8 cellular contexts compared by ENCODE assay signal in genomic region chr17:29111816-29112499, GRCh38.
DNase-seq lines count a peak whose midpoint lies in the region; ATAC-seq and TF ChIP-seq lines count a peak whose summit lies in the region.

No MANE protein-coding gene starts in this region.

- no peaks in the 10 kb centered on the region for H3K36me3 ChIP-seq in KMS-11 (ENCODE audit: insufficient read depth)
- H3K36me3 ChIP-seq in SJCRH30, result peaks cover 36% of the 10 kb centered on the region
- H3K36me3 ChIP-seq in uterus, result no peaks in the 10 kb centered on the region

- DNase-seq in Caki2 (ENCODE audit: low read depth) (peak; percentile 52), SJCRH30 (peak; percentile 91 to 97), germinal center (ENCODE audit: low spot score) (peak; percentile 63), progenitor cell of endocrine pancreas (ENCODE audit: low spot score, unreplicated experiment) (peak; percentile 78), uterus (peak; percentile 48 to 66)
- peak; percentile 48 to 67 (median 55) for DNase-seq in activated naive CD4-positive, alpha-beta T cell (lab: John Stamatoyannopoulos, UW)

- no peaks in the 10 kb centered on the region for H3K27me3 Mint-ChIP-seq in progenitor cell of endocrine pancreas

- H3K4me3 Mint-ChIP-seq in progenitor cell of endocrine pancreas (ENCODE audit: low read depth), result no peak overlapping the region

- no peak overlapping the region for H3K4me2 ChIP-seq in KMS-11

- no peaks in the 10 kb centered on the region for H4K20me1 ChIP-seq in KMS-11 (ENCODE audit: insufficient read depth)

- no peak for ATAC-seq in GM21447 (IDR thresholded peaks at IDR 0.05; ENCODE audit: unreplicated experiment)

- H3K27ac ChIP-seq in KMS-11 (no peak overlapping the region), SJCRH30 (peak overlapping the region; percentile 84), uterus (no peak overlapping the region)

- H3K4me1 ChIP-seq in KMS-11 (ENCODE audit: low read depth, poor library complexity, severe bottlenecking) (peaks cover 15% of the 10 kb centered on the region), SJCRH30 (peaks cover 58% of the 10 kb centered on the region), uterus (no peaks in the 10 kb centered on the region)

- no peak for TF ChIP-seq POLR2A in uterus (IDR thresholded peaks at IDR 0.05)

- no peak overlapping the region for H3K27ac Mint-ChIP-seq in progenitor cell of endocrine pancreas

- no peaks in the 10 kb centered on the region for H3K79me2 ChIP-seq in KMS-11 (ENCODE audit: insufficient read depth, low read depth)

- TF ChIP-seq CTCF in KMS-11 (conservative IDR thresholded peaks at IDR 0.05; ENCODE audit: low read depth, low read length) (peak; percentile 82), progenitor cell of endocrine pancreas (IDR thresholded peaks at IDR 0.05; ENCODE audit: unreplicated experiment) (peak; percentile 85), uterus (IDR thresholded peaks at IDR 0.05) (peak; percentile 66 to 82 (median 75))

- peaks cover 35% of the 10 kb centered on the region for H3K4me1 Mint-ChIP-seq in progenitor cell of endocrine pancreas (ENCODE audit: low read depth)

- in situ Hi-C loops in Caki2 (cut with HindIII; ENCODE audit: low pct_unique_long_range_greater_than_20kb, low sequenced_read_pairs), result no loop called here

- no peaks in the 10 kb centered on the region for H3K9me3 ChIP-seq in SJCRH30 (replicated peaks)
- no peaks in the 10 kb centered on the region for H3K9me3 ChIP-seq in uterus

- peaks cover 4% of the 10 kb centered on the region for H3K36me3 Mint-ChIP-seq in progenitor cell of endocrine pancreas (ENCODE audit: insufficient read depth)

- H3K4me3 ChIP-seq in KMS-11 (IDR thresholded peaks at IDR 0.05; ENCODE audit: insufficient read depth, low read depth, low read length), result no peak overlapping the region
- no peak overlapping the region for H3K4me3 ChIP-seq in SJCRH30
- H3K4me3 ChIP-seq in uterus, result no peak overlapping the region

- H3K9me3 Mint-ChIP-seq in progenitor cell of endocrine pancreas (ENCODE audit: low read depth), result no peaks in the 10 kb centered on the region

- intact Hi-C loops in uterus (cut with DNase I; ENCODE audit: low total_unique reads), result no loop called here

- H3K9ac ChIP-seq in KMS-11, result no peak overlapping the region

- peak overlapping the region; percentile 66 for H2AFZ ChIP-seq in KMS-11 (ENCODE audit: low read depth)

- no peaks in the 10 kb centered on the region for H3K27me3 ChIP-seq in KMS-11 (ENCODE audit: insufficient read depth, low read depth)
- no peaks in the 10 kb centered on the region for H3K27me3 ChIP-seq in SJCRH30
- no peaks in the 10 kb centered on the region for H3K27me3 ChIP-seq in uterus
